Comparison of ENCODE assay signal across 1 cellular context in genomic region chr19:46381346-46381745, GRCh38.
TF ChIP-seq lines count a peak whose summit lies in the region.

No MANE protein-coding gene starts in this region.

TF ChIP-seq in HepG2, 621 proteins besides CTCF, POLR2A, EP300 and RAD21:
- TF ChIP-seq ATRX (CRISPR knock-in tag; IDR thresholded peaks at IDR 0.05; ENCODE audit: borderline replicate concordance) (no peak), ZNF660 (CRISPR knock-in tag; IDR thresholded peaks at IDR 0.05; ENCODE audit: borderline replicate concordance, low read depth) (no peak), ZNF460 (CRISPR knock-in tag; IDR thresholded peaks at IDR 0.05; ENCODE audit: borderline replicate concordance) (no peak)
